ENCODE assay signal across 7 cellular contexts in genomic region chr16:31458835-31459721, GRCh38. TPM values are rescaled to one million over a fixed set of nuclear protein-coding genes. Genes with fewer than 3 reads are reported as not detected.
A peak's percentile ranks its signal among the peaks of the same experiment; 100 is the strongest.
DNase-seq lines count a peak whose midpoint lies in the region; ATAC-seq and TF ChIP-seq lines count a peak whose summit lies in the region.

Gene ARMC5 (plus strand): TSS chr16:31459501. CDS start chr16:31459525, 24 bp downstream.

- peak within 1 kb of the TSS; percentile 96 for H3K27ac ChIP-seq in hepatocyte

- H3K9me2 ChIP-seq in hepatocyte (replicated peaks; ENCODE audit: insufficient read depth) = no peaks in the 10 kb centered on the region

- peak within 1 kb of the TSS; percentile 97 for H3K4me2 ChIP-seq in hepatocyte

- no peaks in the 10 kb centered on the region for H3K36me3 ChIP-seq in hepatocyte (replicated peaks; ENCODE audit: insufficient read depth, low read depth)

- DNase-seq in NCI-H2029 treated with DMSO at 0.1 percent for 48 hours (lab: John Stamatoyannopoulos, UW) = peak; percentile 75
- DNase-seq in T-helper 9 cell = peak; percentile 93
- peak; percentile 99 for DNase-seq in astrocyte of the hippocampus (ENCODE audit: low read depth, low spot score)
- DNase-seq in hepatocyte (ENCODE audit: low spot score) = peak; percentile 99
- DNase-seq in retinal pigment epithelial cell (ENCODE audit: low read depth) = peak; percentile 94

- TF ChIP-seq CTCF in hepatocyte (IDR thresholded peaks at IDR 0.05; ENCODE audit: poor library complexity) = peak; percentile 66
- TF ChIP-seq CTCF in retinal pigment epithelial cell (conservative IDR thresholded peaks at IDR 0.05; ENCODE audit: low read depth, low read length) = peak; percentile 53

- ATAC-seq in GM18508 (IDR thresholded peaks at IDR 0.05; ENCODE audit: insufficient read depth, unreplicated experiment) (peak; percentile 55), HG03025 (IDR thresholded peaks at IDR 0.05; ENCODE audit: low FRiP score, unreplicated experiment) (peak; percentile 78)

- H4K20me1 ChIP-seq in hepatocyte (ENCODE audit: insufficient read depth, poor library complexity, severe bottlenecking) = peaks cover 19% of the 10 kb centered on the region

- H3K27me3 ChIP-seq in hepatocyte = no peaks in the 10 kb centered on the region

- H3K79me2 ChIP-seq in hepatocyte = peaks cover 39% of the 10 kb centered on the region

- WGBS in hepatocyte (ENCODE audit: low lambda C conversion rate, missing lambda C conversion rate) = under 1% methylated on average over 92 of the region's 98 CpGs

- H3K4me3 ChIP-seq in hepatocyte (peak within 1 kb of the TSS; percentile 77), retinal pigment epithelial cell (ENCODE audit: low read length) (peak within 1 kb of the TSS; percentile 71)

- peaks cover 17% of the 10 kb centered on the region for H3K4me1 ChIP-seq in hepatocyte (ENCODE audit: insufficient read depth)

- H3K9me3 ChIP-seq in hepatocyte (ENCODE audit: low read depth) = no peaks in the 10 kb centered on the region

- H2AFZ ChIP-seq in hepatocyte = peak within 1 kb of the TSS; percentile 55

RNA-seq across cellular contexts. Expression of gene ARMC5, which starts in this region (rescaled TPM):
- 11.4 and 12.2 TPM in 2 replicates for total RNA-seq in hepatocyte
- polyA plus RNA-seq in hepatocyte = 19.4 and 19.6 TPM in 2 replicates

Comparison
In these comparisons a context has a peak if more than half of its experiments do, and no peak if none do; other contexts are left out.
1. Peak in every context shown above with its lines: DNase-seq, ATAC-seq, H3K4me3 ChIP-seq and H3K27ac ChIP-seq.